32 cellular contexts compared by ENCODE assay signal in the genomic region with DNA sequence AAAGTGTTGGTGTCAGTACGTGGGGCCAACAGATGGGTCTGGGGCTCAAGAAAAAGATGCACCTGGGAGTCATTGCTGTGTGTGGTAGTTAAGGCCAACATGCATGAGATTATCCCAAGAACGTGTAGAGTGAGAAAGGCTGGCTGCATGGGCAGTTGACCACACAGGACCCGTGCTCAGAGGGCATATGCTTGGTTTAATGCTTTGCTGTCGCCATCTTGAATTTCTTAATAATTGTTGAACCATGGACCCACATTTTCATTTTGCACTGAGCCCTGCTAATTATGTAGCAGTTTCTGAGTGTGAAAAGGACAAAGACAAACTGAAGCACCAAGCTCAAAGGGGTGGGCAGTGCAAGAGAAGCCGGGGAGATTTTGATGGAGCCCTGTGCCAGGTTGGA.
"Had no signal": no experiment of that assay in that cellular context is flagged by ENCODE, and none has a peak within 500 bp of the region (broad histone marks: within the 10 kb centered on the region; RNA-seq: fewer than 3 reads in every experiment).

No MANE protein-coding gene starts in this region.

- H3K4me1 ChIP-seq: adrenal gland, body of pancreas, breast epithelium had no signal

- H3K27ac ChIP-seq: adrenal gland, body of pancreas, brain microvascular endothelial cell, breast epithelium, VCaP had no signal

- FAIRE-seq: astrocyte, TTC549 had no signal

- H3K36me3 ChIP-seq: adrenal gland, brain microvascular endothelial cell, breast epithelium had no signal

- H3K4me3 ChIP-seq: adrenal gland, body of pancreas, breast epithelium had no signal

- H3K9me3 ChIP-seq: adrenal gland, body of pancreas, breast epithelium had no signal

- H3K27me3 ChIP-seq: adrenal gland, body of pancreas, brain microvascular endothelial cell, breast epithelium had no signal

- DNase-seq: activated B cell treated with CpG ODN at 0.5 μM for 24 hours; activated CD4-positive, alpha-beta memory T cell treated with anti-CD3 and anti-CD28 coated beads for 36 hours; activated CD4-positive, alpha-beta T cell treated with anti-CD3 and anti-CD28 coated beads for 4 hours; activated CD4-positive, alpha-beta T cell treated with anti-CD3 and anti-CD28 coated beads, Interleukin-2, amount 10 ng/mL, durations not matched to agents 24 days and 14 days; activated CD4-positive, alpha-beta T cell treated with anti-CD3 and anti-CD28 coated beads, Interleukin-2, amount 50 U/mL, for 1 hour; activated CD4-positive, alpha-beta T cell treated with anti-CD3 and anti-CD28 coated beads, Interleukin-2, amount 50 U/mL, for 4 hours; activated CD4-positive, CD25-positive, alpha-beta regulatory T cell treated with anti-CD3 and anti-CD28 coated beads, Interleukin-2, amount 50 U/mL, for 72 hours; activated CD8-positive, alpha-beta memory T cell treated with anti-CD3 and anti-CD28 coated beads, Interleukin-2, amount 50 U/mL, for 4 hours; activated CD8-positive, alpha-beta T cell treated with anti-CD3 and anti-CD28 coated beads for 36 hours; activated effector memory CD4-positive, alpha-beta T cell treated with anti-CD3 and anti-CD28 coated beads, Interleukin-2, amount 50 U/mL, for 16 hours; activated gamma-delta T cell treated with Interleukin-2 at 50 U/mL for 16 hours; activated naive CD4-positive, alpha-beta T cell; activated naive CD4-positive, alpha-beta T cell treated with anti-CD3 and anti-CD28 coated beads for 36 hours; activated naive CD4-positive, alpha-beta T cell treated with anti-CD3 and anti-CD28 coated beads, Interleukin-2, amount 50 U/mL, for 16 hours; activated naive CD8-positive, alpha-beta T cell treated with anti-CD3 and anti-CD28 coated beads for 36 hours; activated T-cell treated with anti-CD3 and anti-CD28 coated beads for 4 hours; activated T-cell treated with anti-CD3 and anti-CD28 coated beads, Interleukin-2, amount 50 U/mL, for 1 hour; activated T-cell treated with anti-CD3 and anti-CD28 coated beads, Interleukin-2, amount 50 U/mL, for 4 hours; activated T-cell treated with anti-CD3 and anti-CD28 coated beads, Interleukin-2, amount 50 U/mL, for 72 hours; adrenal gland; amniotic stem cell; aorta; body of pancreas; brain microvascular endothelial cell; central memory CD4-positive, alpha-beta T cell; T-helper 1 cell; T-helper 2 cell; T-helper 9 cell had no signal
